In genomic region chr6:141521440-141521839, GRCh38 we compare ENCODE assay signal across 38 cellular contexts.
A peak's percentile ranks its signal among the peaks of the same experiment; 100 is the strongest.
DNase-seq lines count a peak whose midpoint lies in the region; ATAC-seq and TF ChIP-seq lines count a peak whose summit lies in the region.
"Had no signal": no experiment of that assay in that cellular context is flagged by ENCODE, and none has a peak within 500 bp of the region (broad histone marks: within the 10 kb centered on the region; RNA-seq: fewer than 3 reads in every experiment).

No MANE protein-coding gene starts in this region.

- H3K4me1 ChIP-seq in breast epithelium (no peaks in the 10 kb centered on the region), foreskin keratinocyte (no peaks in the 10 kb centered on the region)
- H3K4me1 ChIP-seq: gastrocnemius medialis, suprapubic skin, upper lobe of left lung had no signal

- H3K27me3 Mint-ChIP-seq in MCF 10A (ENCODE audit: insufficient read depth, unreplicated experiment): no peaks in the 10 kb centered on the region
- peaks cover 0 to 3% (median 2%) of the 10 kb centered on the region in 3 donors for H3K27me3 Mint-ChIP-seq in CD14-positive monocyte (ENCODE audit: low read depth in 3 of 3)
- H3K27me3 Mint-ChIP-seq: activated CD8-positive, alpha-beta T cell treated with anti-CD3 and anti-CD28 coated beads for 36 hours; activated T-helper 17 cell treated with anti-CD3 and anti-CD28 coated beads, Interleukin-2, amount 50 U/mL, for 72 hours; brain; stimulated activated naive B cell treated with anti-CD40 and anti-IgM and Interleukin-4, amounts not matched to agents 10 μg/mL and 1 μg/mL and 100 μg/mL, for 72 hours had no signal

- no peaks in the 10 kb centered on the region for H3K9me3 ChIP-seq in breast epithelium
- H3K9me3 ChIP-seq: gastrocnemius medialis, suprapubic skin, upper lobe of left lung had no signal

- POLR2A ChIA-PET in MCF 10A (lab: Yijun Ruan, JAX): no interaction called here

- H3K9me3 Mint-ChIP-seq in MCF 10A (ENCODE audit: unreplicated experiment) (no peaks in the 10 kb centered on the region), CD14-positive monocyte (peaks cover 0 to 3% (median 0%) of the 10 kb centered on the region in 7 donors)
- H3K9me3 Mint-ChIP-seq: activated CD8-positive, alpha-beta T cell treated with anti-CD3 and anti-CD28 coated beads for 36 hours; activated T-helper 17 cell treated with anti-CD3 and anti-CD28 coated beads, Interleukin-2, amount 50 U/mL, for 72 hours; nephron progenitor cell; stimulated activated naive B cell treated with anti-CD40 and anti-IgM and Interleukin-4, amounts not matched to agents 10 μg/mL and 1 μg/mL and 100 μg/mL, for 72 hours had no signal

- H3K36me3 Mint-ChIP-seq in MCF 10A (ENCODE audit: insufficient read depth, unreplicated experiment): peaks cover 6% of the 10 kb centered on the region
- H3K36me3 Mint-ChIP-seq in CD14-positive monocyte: no peaks in the 10 kb centered on the region
- H3K36me3 Mint-ChIP-seq: brain; stimulated activated naive B cell treated with anti-CD40 and anti-IgM and Interleukin-4, amounts not matched to agents 10 μg/mL and 1 μg/mL and 100 μg/mL, for 72 hours had no signal

- ATAC-seq in foreskin keratinocyte: no peak
- ATAC-seq in GM18520 (IDR thresholded peaks at IDR 0.05; ENCODE audit: unreplicated experiment): no peak
- ATAC-seq: activated CD4-positive, alpha-beta T cell treated with anti-CD3 and anti-CD28 coated beads for 36 hours; activated CD8-positive, alpha-beta T cell treated with anti-CD3 and anti-CD28 coated beads for 36 hours; activated T-helper 17 cell treated with anti-CD3 and anti-CD28 coated beads, Interleukin-2, amount 50 U/mL, for 72 hours; gastrocnemius medialis; left cardiac atrium; Panc1 had no signal

- BruUV-seq in MCF 10A (replicated peaks; lab: Mats Ljungman, UMichigan): no TSS peak

- H3K27ac ChIP-seq in breast epithelium: no peak overlapping the region
- no peak overlapping the region for H3K27ac ChIP-seq in foreskin keratinocyte
- H3K27ac ChIP-seq: C4-2B, epithelial cell of prostate, gastrocnemius medialis, hepatocyte, skin epidermis, suprapubic skin, upper lobe of left lung, VCaP had no signal

- peak; percentile 8 for DNase-seq in MCF 10A (ENCODE audit: unreplicated experiment)
- no peak for DNase-seq in breast epithelium (ENCODE audit: low spot score in 2 of 2)
- DNase-seq in dermis blood vessel endothelial cell: peak; percentile 22
- peak; percentile 4 to 25 for DNase-seq in foreskin keratinocyte
- DNase-seq in NCI-H146 (lab: John Stamatoyannopoulos, UW): no peak
- no peak for DNase-seq in NOMO-1 treated with DMSO at 0.1 percent for 48 hours (lab: John Stamatoyannopoulos, UW; ENCODE audit: unreplicated experiment)
- no peak for DNase-seq in CD14-positive monocyte (ENCODE audit: low spot score)
- DNase-seq: activated CD4-positive, alpha-beta T cell treated with anti-CD3 and anti-CD28 coated beads for 36 hours; activated CD8-positive, alpha-beta T cell treated with anti-CD3 and anti-CD28 coated beads for 36 hours; activated naive CD4-positive, alpha-beta T cell treated with anti-CD3 and anti-CD28 coated beads, Interleukin-2, amount 50 U/mL, for 16 hours; amniotic stem cell; DMS79; effector CD4-positive, alpha-beta T cell; gastrocnemius medialis; GDM1; KBM-7; left cardiac atrium; MM.1S; NCI-H1417 treated with DMSO at 0.1 percent for 48 hours; NCI-H2081 treated with DMSO at 0.1 percent for 48 hours; NCI-H226; NCI-H526 treated with DMSO at 0.1 percent for 48 hours; nephron progenitor cell; NK-92 treated with Interleukin-12 subunit alpha and Interleukin-12 subunit beta, amount 100 ng/mL, for 24 hours; stimulated activated naive B cell treated with anti-CD40 and anti-IgM and Interleukin-4, amounts not matched to agents 10 μg/mL and 1 μg/mL and 100 μg/mL, for 72 hours; SW 1271; upper lobe of left lung had no signal

- H3K27ac Mint-ChIP-seq in MCF 10A (ENCODE audit: low read depth, unreplicated experiment) (no peak overlapping the region), CD14-positive monocyte (no peak overlapping the region)
- H3K27ac Mint-ChIP-seq: activated CD4-positive, alpha-beta T cell treated with anti-CD3 and anti-CD28 coated beads for 36 hours; activated CD8-positive, alpha-beta T cell treated with anti-CD3 and anti-CD28 coated beads for 36 hours; activated T-helper 17 cell treated with anti-CD3 and anti-CD28 coated beads, Interleukin-2, amount 50 U/mL, for 72 hours; brain; nephron progenitor cell; stimulated activated naive B cell treated with anti-CD40 and anti-IgM and Interleukin-4, amounts not matched to agents 10 μg/mL and 1 μg/mL and 100 μg/mL, for 72 hours had no signal

- H3K4me3 ChIP-seq in breast epithelium: no peak overlapping the region
- H3K4me3 ChIP-seq: gastrocnemius medialis, hepatocyte, lung, skin epidermis, suprapubic skin, upper lobe of left lung had no signal

- H3K27me3 ChIP-seq in breast epithelium (no peaks in the 10 kb centered on the region), foreskin keratinocyte (no peaks in the 10 kb centered on the region)
- H3K27me3 ChIP-seq: gastrocnemius medialis, hepatocyte, suprapubic skin, upper lobe of left lung had no signal

- CTCF ChIA-PET in MCF 10A (lab: Yijun Ruan, JAX): no interaction called here

- H3K36me3 ChIP-seq in breast epithelium: no peaks in the 10 kb centered on the region
- H3K36me3 ChIP-seq: gastrocnemius medialis, suprapubic skin, upper lobe of left lung had no signal

- intact Hi-C loops in MCF 10A (cut with micrococcal nuclease): no loop called here
- intact Hi-C loops in breast epithelium (cut with DNase I; ENCODE audit: low total_unique reads): no loop called here
- intact Hi-C loops in CD14-positive monocyte (cut with micrococcal nuclease): no loop called here

- H3K4me3 Mint-ChIP-seq in MCF 10A (ENCODE audit: unreplicated experiment) (no peak overlapping the region), CD14-positive monocyte (no peak overlapping the region)
- H3K4me3 Mint-ChIP-seq: activated CD4-positive, alpha-beta T cell treated with anti-CD3 and anti-CD28 coated beads for 36 hours; activated CD8-positive, alpha-beta T cell treated with anti-CD3 and anti-CD28 coated beads for 36 hours; activated T-helper 17 cell treated with anti-CD3 and anti-CD28 coated beads, Interleukin-2, amount 50 U/mL, for 72 hours; brain; nephron progenitor cell; stimulated activated naive B cell treated with anti-CD40 and anti-IgM and Interleukin-4, amounts not matched to agents 10 μg/mL and 1 μg/mL and 100 μg/mL, for 72 hours had no signal

- TF ChIP-seq CTCF in MCF 10A (IDR thresholded peaks at IDR 0.05; ENCODE audit: unreplicated experiment) (no peak), breast epithelium (IDR thresholded peaks at IDR 0.05) (no peak), foreskin keratinocyte (conservative IDR thresholded peaks at IDR 0.05) (no peak), CD14-positive monocyte (IDR thresholded peaks at IDR 0.05) (no peak)

- no peaks in the 10 kb centered on the region for H3K4me1 Mint-ChIP-seq in MCF 10A (ENCODE audit: insufficient read depth, unreplicated experiment)
- H3K4me1 Mint-ChIP-seq in CD14-positive monocyte: no peaks in the 10 kb centered on the region
- H3K4me1 Mint-ChIP-seq: activated CD4-positive, alpha-beta T cell treated with anti-CD3 and anti-CD28 coated beads for 36 hours; activated T-helper 17 cell treated with anti-CD3 and anti-CD28 coated beads, Interleukin-2, amount 50 U/mL, for 72 hours; nephron progenitor cell; stimulated activated naive B cell treated with anti-CD40 and anti-IgM and Interleukin-4, amounts not matched to agents 10 μg/mL and 1 μg/mL and 100 μg/mL, for 72 hours had no signal

- TF ChIP-seq POLR2A in breast epithelium (IDR thresholded peaks at IDR 0.05): no peak

Comparison
In these comparisons a context has a peak if more than half of its experiments do, and no peak if none do; other contexts are left out.
1. DNase-seq: peak in MCF 10A (single experiment), dermis blood vessel endothelial cell (single experiment) and foreskin keratinocyte (2 of 2); none in breast epithelium (0 of 2), NCI-H146 (single experiment), NOMO-1 treated with DMSO at 0.1 percent for 48 hours (single experiment) and CD14-positive monocyte (single experiment).